9 cellular contexts compared by ENCODE assay signal in genomic region chr1:121558514-121558913, GRCh38.
DNase-seq lines count a peak whose midpoint lies in the region; ATAC-seq and TF ChIP-seq lines count a peak whose summit lies in the region.
"Had no signal": no experiment of that assay in that cellular context is flagged by ENCODE, and none has a peak within 500 bp of the region (broad histone marks: within the 10 kb centered on the region; RNA-seq: fewer than 3 reads in every experiment).

No MANE protein-coding gene starts in this region.

- no peak overlapping the region for H3K27ac Mint-ChIP-seq in activated naive CD4-positive, alpha-beta T cell treated with anti-CD3 and anti-CD28 coated beads for 36 hours

- H3K4me1 ChIP-seq in PC-9 (replicated peaks; ENCODE audit: insufficient read depth): no peaks in the 10 kb centered on the region

- H3K4me3 Mint-ChIP-seq in activated naive CD4-positive, alpha-beta T cell treated with anti-CD3 and anti-CD28 coated beads for 36 hours: no peak overlapping the region

- CTCF ChIA-PET in PC-9 (lab: Charles Lee): no interaction called here
- CTCF ChIA-PET in activated naive CD4-positive, alpha-beta T cell treated with anti-CD3 and anti-CD28 coated beads for 36 hours (lab: Charles Lee): no interaction called here

- peaks cover 18% of the 10 kb centered on the region for H3K4me1 Mint-ChIP-seq in activated naive CD4-positive, alpha-beta T cell treated with anti-CD3 and anti-CD28 coated beads for 36 hours (ENCODE audit: low read depth)

- peak; percentile 63 for ATAC-seq in esophagus mucosa
- peak; percentile 59 for ATAC-seq in omental fat pad (ENCODE audit: low FRiP score)
- ATAC-seq in HG02885 (IDR thresholded peaks at IDR 0.05; ENCODE audit: poor library complexity, unreplicated experiment): no peak

- H3F3A ChIP-seq in PC-9 (ENCODE audit: insufficient read depth, low read depth): no peaks in the 10 kb centered on the region

- no peaks in the 10 kb centered on the region for H3K36me3 Mint-ChIP-seq in activated naive CD4-positive, alpha-beta T cell treated with anti-CD3 and anti-CD28 coated beads for 36 hours (ENCODE audit: low read depth)

- H3K4me3 ChIP-seq in PC-9: no peak overlapping the region

- H3K27ac ChIP-seq in PC-9: no peak overlapping the region

- H3K27me3 Mint-ChIP-seq in activated naive CD4-positive, alpha-beta T cell treated with anti-CD3 and anti-CD28 coated beads for 36 hours (ENCODE audit: low read depth): no peaks in the 10 kb centered on the region

- DNase-seq in GM04504 (ENCODE audit: low read depth) (peak; percentile 85), PC-9 (peak; percentile 8 to 55), omental fat pad (ENCODE audit: low spot score) (no peak)
- no peak for DNase-seq in activated naive CD4-positive, alpha-beta T cell treated with anti-CD3 and anti-CD28 coated beads for 36 hours
- no peak for DNase-seq in activated CD4-positive, alpha-beta T cell treated with anti-CD3 and anti-CD28 coated beads, Interleukin-2, amount 50 U/mL, for 48 hours
- no peak for DNase-seq in NK-92 treated with Interleukin-12 subunit alpha and Interleukin-12 subunit beta, amount 100 ng/mL, for 24 hours (lab: John Stamatoyannopoulos, UW)
- DNase-seq: NCI-H1417 treated with DMSO at 0.1 percent for 48 hours had no signal

- TF ChIP-seq CTCF in PC-9 (conservative IDR thresholded peaks at IDR 0.05): no peak
- no peak for TF ChIP-seq CTCF in omental fat pad (IDR thresholded peaks at IDR 0.05)

- H3K79me2 ChIP-seq in PC-9 (ENCODE audit: low read depth): no peaks in the 10 kb centered on the region

- H3K27me3 ChIP-seq in PC-9 (ENCODE audit: insufficient read depth, low read depth): no peaks in the 10 kb centered on the region

- POLR2A ChIA-PET in PC-9 (lab: Charles Lee; ENCODE audit: unreplicated experiment): no interaction called here

- no peaks in the 10 kb centered on the region for H3K36me3 ChIP-seq in PC-9 (ENCODE audit: low read depth)

- H4K20me1 ChIP-seq in PC-9 (ENCODE audit: insufficient read depth): no peaks in the 10 kb centered on the region

- H3K9me3 ChIP-seq in PC-9 (ENCODE audit: insufficient read depth, low read depth): no peaks in the 10 kb centered on the region

- H3K9me3 Mint-ChIP-seq in activated naive CD4-positive, alpha-beta T cell treated with anti-CD3 and anti-CD28 coated beads for 36 hours: no peaks in the 10 kb centered on the region

- intact Hi-C loops in PC-9 (cut with micrococcal nuclease; ENCODE audit: unreplicated experiment): no loop called here
- intact Hi-C loops in activated naive CD4-positive, alpha-beta T cell treated with anti-CD3 and anti-CD28 coated beads for 36 hours (cut with micrococcal nuclease): no loop called here

- no peak overlapping the region for H3K4me2 ChIP-seq in PC-9

- H3K9me2 ChIP-seq in PC-9 (ENCODE audit: insufficient read depth): no peaks in the 10 kb centered on the region

- no TSS peak for BruUV-seq in PC-9 (replicated peaks; lab: Mats Ljungman, UMichigan)

- H2AFZ ChIP-seq in PC-9: no peak overlapping the region

Comparison
In these comparisons a context has a peak if more than half of its experiments do, and no peak if none do; other contexts are left out.
1. DNase-seq: peak in GM04504 (single experiment) and PC-9 (2 of 2); none in omental fat pad (single experiment), activated naive CD4-positive, alpha-beta T cell treated with anti-CD3 and anti-CD28 coated beads for 36 hours (single experiment), activated CD4-positive, alpha-beta T cell treated with anti-CD3 and anti-CD28 coated beads, Interleukin-2, amount 50 U/mL, for 48 hours (0 of 2) and NK-92 treated with Interleukin-12 subunit alpha and Interleukin-12 subunit beta, amount 100 ng/mL, for 24 hours (single experiment).